ENCODE assay signal across 8 cellular contexts in genomic region chr21:34614693-34615486, GRCh38. TPM values are rescaled to one million over a fixed set of nuclear protein-coding genes. Genes with fewer than 3 reads are reported as not detected.
A peak's percentile ranks its signal among the peaks of the same experiment; 100 is the strongest.
DNase-seq lines count a peak whose midpoint lies in the region; ATAC-seq and TF ChIP-seq lines count a peak whose summit lies in the region.

Gene RCAN1 (minus strand): TSS chr21:34615113. CDS start chr21:34615011, 102 bp downstream.

- DNase-seq in DMS53 (lab: John Stamatoyannopoulos, UW): peak; percentile 95
- peak; percentile 92 for DNase-seq in Jurkat, Clone E6-1 (ENCODE audit: low read depth, low spot score)
- peak; percentile 77 for DNase-seq in activated T-cell treated with anti-CD3 and anti-CD28 coated beads, Interleukin-2, amount 50 U/mL, for 4 hours
- DNase-seq in erythroblast (lab: John Stamatoyannopoulos, UW): peak; percentile 94 to 96
- DNase-seq in stimulated activated CD8-positive, alpha-beta memory T cell treated with anti-CD3 and anti-CD28 coated beads, Interleukin-4, amount 100 ng/mL, for 4 hours (ENCODE audit: low read depth in 2 of 2, low spot score in 1 of 2): peak; percentile 62 to 75

- no peaks in the 10 kb centered on the region for H3K36me3 ChIP-seq in mucosa of rectum (ENCODE audit: control insufficient read depth in 2 of 2, insufficient read depth in 2 of 2, low read length in 2 of 2)

- H3K9ac ChIP-seq in mucosa of rectum (ENCODE audit: low read depth in 1 of 2, low read length in 2 of 2): peak within 1 kb of the TSS; percentile 64 to 75

- peak within 1 kb of the TSS; percentile 64 for H3K4me3 ChIP-seq in Jurkat, Clone E6-1 (ENCODE audit: low read length)
- peak within 1 kb of the TSS; percentile 77 to 86 for H3K4me3 ChIP-seq in mucosa of rectum (ENCODE audit: low read length in 2 of 2)

- no peaks in the 10 kb centered on the region for H3K9me3 Mint-ChIP-seq in activated T-cell treated with anti-CD3 and anti-CD28 coated beads, Interleukin-2, amount 50 U/mL, for 4 hours

- peak within 1 kb of the TSS; percentile 86 for H3K4me3 Mint-ChIP-seq in activated T-cell treated with anti-CD3 and anti-CD28 coated beads, Interleukin-2, amount 50 U/mL, for 4 hours

- peaks cover 16% of the 10 kb centered on the region for H3K4me1 Mint-ChIP-seq in activated T-cell treated with anti-CD3 and anti-CD28 coated beads, Interleukin-2, amount 50 U/mL, for 4 hours (ENCODE audit: low read depth)

- no peaks in the 10 kb centered on the region for H3K27me3 ChIP-seq in mucosa of rectum (ENCODE audit: control insufficient read depth in 2 of 2, insufficient read depth in 2 of 2, low read length in 2 of 2)

- peaks cover 3 to 8% of the 10 kb centered on the region in 2 donors for H3K4me1 ChIP-seq in mucosa of rectum (ENCODE audit: control insufficient read depth in 2 of 2, insufficient read depth in 2 of 2, low read length in 2 of 2)

- H3K9me3 ChIP-seq in mucosa of rectum (ENCODE audit: control insufficient read depth in 2 of 2, low read length in 2 of 2): no peaks in the 10 kb centered on the region

- peak within 1 kb of the TSS; percentile 74 to 82 for H3K27ac ChIP-seq in mucosa of rectum (ENCODE audit: low read depth in 2 of 2, low read length in 2 of 2)

- ATAC-seq in GM21717 (IDR thresholded peaks at IDR 0.05; ENCODE audit: unreplicated experiment): peak; percentile 93
- ATAC-seq in activated T-cell treated with anti-CD3 and anti-CD28 coated beads, Interleukin-2, amount 50 U/mL, for 4 hours: peak; percentile 96 to 97

- H3K36me3 Mint-ChIP-seq in activated T-cell treated with anti-CD3 and anti-CD28 coated beads, Interleukin-2, amount 50 U/mL, for 4 hours (ENCODE audit: insufficient read depth): no peaks in the 10 kb centered on the region

- TF ChIP-seq POLR2A in erythroblast (IDR thresholded peaks at IDR 0.05; ENCODE audit: low read length): peak; percentile 38

- H3K27me3 Mint-ChIP-seq in activated T-cell treated with anti-CD3 and anti-CD28 coated beads, Interleukin-2, amount 50 U/mL, for 4 hours (ENCODE audit: low read depth): no peaks in the 10 kb centered on the region

TF ChIP-seq in PFSK-1, 5 proteins besides CTCF, POLR2A, EP300 and RAD21:
- TF ChIP-seq TAF1 (IDR thresholded peaks at IDR 0.05; ENCODE audit: borderline replicate concordance, insufficient read depth, low read length) (no peak), SIN3A (IDR thresholded peaks at IDR 0.05; ENCODE audit: borderline replicate concordance, insufficient read depth, low read length) (peak; percentile 95; the same call in 1 of the 2 replicates), POLR2AphosphoS5 (IDR thresholded peaks at IDR 0.05; ENCODE audit: low read depth, low read length) (no peak)
TF ChIP-seq in PFSK-1: peak in this region for 1.

RNA-seq across cellular contexts. Expression of gene RCAN1, which starts in this region (rescaled TPM):
- polyA plus RNA-seq in Jurkat, Clone E6-1 (2012; ENCODE audit: insufficient read depth, insufficient read length): 19.6 TPM
- polyA plus RNA-seq in PFSK-1 (2012; ENCODE audit: insufficient read length, low read depth): 13.4 TPM
- 10 to 100 TPM; 13.2 to 17.3 (median 17.3) TPM for total RNA-seq in activated T-cell treated with anti-CD3 and anti-CD28 coated beads, Interleukin-2, amount 50 U/mL, for 4 hours

Comparison
In these comparisons a context has a peak if more than half of its experiments do, and no peak if none do; other contexts are left out.
1. Peak in every context shown above with its lines: DNase-seq, ATAC-seq, H3K4me3 ChIP-seq and H3K27ac ChIP-seq.